In genomic region chr3:49327485-49327884, GRCh38 we compare ENCODE assay signal across 1 cellular context.
TF ChIP-seq lines count a peak whose summit lies in the region.

No MANE protein-coding gene starts in this region.

TF ChIP-seq in SK-N-SH treated with all-trans-retinoic acid at 6 μM for 48 hours, 23 proteins besides CTCF, POLR2A, EP300 and RAD21 (continued from another document):
- TF ChIP-seq PATZ1 (CRISPR knock-in tag; IDR thresholded peaks at IDR 0.05; ENCODE audit: borderline replicate concordance) (no peak), ZNF70 (CRISPR knock-in tag; IDR thresholded peaks at IDR 0.05) (no peak), OSR1 (CRISPR knock-in tag; IDR thresholded peaks at IDR 0.05) (no peak), ZFP3 (CRISPR knock-in tag; IDR thresholded peaks at IDR 0.05) (no peak), TCF4 (CRISPR knock-in tag; IDR thresholded peaks at IDR 0.05; ENCODE audit: borderline replicate concordance) (no peak), GLIS3 (CRISPR knock-in tag; IDR thresholded peaks at IDR 0.05) (no peak), TOX (CRISPR knock-in tag; IDR thresholded peaks at IDR 0.05; ENCODE audit: borderline replicate concordance) (no peak), RARB (CRISPR knock-in tag; IDR thresholded peaks at IDR 0.05) (no peak), PPARA (CRISPR knock-in tag; IDR thresholded peaks at IDR 0.05; ENCODE audit: borderline replicate concordance) (no peak), ISL1 (CRISPR knock-in tag; IDR thresholded peaks at IDR 0.05) (no peak), CSRNP3 (CRISPR knock-in tag; IDR thresholded peaks at IDR 0.05) (no peak), SNAI2 (CRISPR knock-in tag; IDR thresholded peaks at IDR 0.05) (no peak), POU6F1 (CRISPR knock-in tag; IDR thresholded peaks at IDR 0.05; ENCODE audit: borderline replicate concordance, low read depth) (no peak)
